ENCODE assay signal across 20 cellular contexts in genomic region chr2:128455710-128456050, GRCh38.
DNase-seq lines count a peak whose midpoint lies in the region; ATAC-seq and TF ChIP-seq lines count a peak whose summit lies in the region.
"Had no signal": no experiment of that assay in that cellular context is flagged by ENCODE, and none has a peak within 500 bp of the region (broad histone marks: within the 10 kb centered on the region; RNA-seq: fewer than 3 reads in every experiment).

No MANE protein-coding gene starts in this region.

- TF ChIP-seq CTCF in lower lobe of right lung (IDR thresholded peaks at IDR 0.05) = no peak

- H3K4me1 ChIP-seq in lower lobe of right lung = peaks cover 7% of the 10 kb centered on the region

- intact Hi-C loops in cardiac septum (cut with DNase I) (no loop called here), Right ventricle myocardium inferior (cut with DNase I) (no loop called here), lower lobe of right lung (cut with DNase I) (no loop called here)

- H3K4me3 ChIP-seq in lower lobe of right lung = no peak overlapping the region
- H3K4me3 ChIP-seq: GM23248, PC-9, SJSA1 had no signal

- DNase-seq in cardiac septum (ENCODE audit: low spot score) (peak; percentile 68), Right ventricle myocardium inferior (ENCODE audit: missing footprints) (no peak), ecto neural progenitor cell (ENCODE audit: low spot score) (peak; percentile 30), lower lobe of right lung (no peak)
- DNase-seq in stimulated activated CD8-positive, alpha-beta memory T cell treated with anti-CD3 and anti-CD28 coated beads, Interleukin-4, amount 100 ng/mL, for 48 hours = peak; percentile 13
- DNase-seq: Calu3, DMS79 treated with DMSO at 0.1 percent for 48 hours, GM23248, MM.1S, NCI-H1694, NCI-H2029 treated with DMSO at 0.1 percent for 48 hours, NCI-H526 treated with DMSO at 0.1 percent for 48 hours, PC-9, Right ventricle myocardium superior had no signal

- no peaks in the 10 kb centered on the region for H3K27me3 ChIP-seq in lower lobe of right lung (ENCODE audit: low read depth)
- H3K27me3 ChIP-seq: SJSA1 had no signal

- ATAC-seq in Right ventricle myocardium inferior = no peak
- no peak for ATAC-seq in GM18511 (IDR thresholded peaks at IDR 0.05; ENCODE audit: unreplicated experiment)
- ATAC-seq in GM19397 (IDR thresholded peaks at IDR 0.05; ENCODE audit: unreplicated experiment) = no peak
- no peak for ATAC-seq in lower lobe of right lung
- ATAC-seq: HCT116 had no signal

- no peak overlapping the region for H3K27ac ChIP-seq in lower lobe of right lung
- H3K27ac ChIP-seq: GM23248, HL-60, KMS-11, PC-9, SJSA1 had no signal

- no peaks in the 10 kb centered on the region for H3K36me3 ChIP-seq in lower lobe of right lung
- H3K36me3 ChIP-seq: SJSA1 had no signal

- no peaks in the 10 kb centered on the region for H3K9me3 ChIP-seq in lower lobe of right lung
- H3K9me3 ChIP-seq: SJSA1 had no signal

Comparison
In these comparisons a context has a peak if more than half of its experiments do, and no peak if none do; other contexts are left out.
1. DNase-seq: peak in cardiac septum (single experiment), ecto neural progenitor cell (single experiment) and stimulated activated CD8-positive, alpha-beta memory T cell treated with anti-CD3 and anti-CD28 coated beads, Interleukin-4, amount 100 ng/mL, for 48 hours (single experiment); none in Right ventricle myocardium inferior (single experiment) and lower lobe of right lung (single experiment).